Comparison of ENCODE assay signal across 1 cellular context in the genomic region with DNA sequence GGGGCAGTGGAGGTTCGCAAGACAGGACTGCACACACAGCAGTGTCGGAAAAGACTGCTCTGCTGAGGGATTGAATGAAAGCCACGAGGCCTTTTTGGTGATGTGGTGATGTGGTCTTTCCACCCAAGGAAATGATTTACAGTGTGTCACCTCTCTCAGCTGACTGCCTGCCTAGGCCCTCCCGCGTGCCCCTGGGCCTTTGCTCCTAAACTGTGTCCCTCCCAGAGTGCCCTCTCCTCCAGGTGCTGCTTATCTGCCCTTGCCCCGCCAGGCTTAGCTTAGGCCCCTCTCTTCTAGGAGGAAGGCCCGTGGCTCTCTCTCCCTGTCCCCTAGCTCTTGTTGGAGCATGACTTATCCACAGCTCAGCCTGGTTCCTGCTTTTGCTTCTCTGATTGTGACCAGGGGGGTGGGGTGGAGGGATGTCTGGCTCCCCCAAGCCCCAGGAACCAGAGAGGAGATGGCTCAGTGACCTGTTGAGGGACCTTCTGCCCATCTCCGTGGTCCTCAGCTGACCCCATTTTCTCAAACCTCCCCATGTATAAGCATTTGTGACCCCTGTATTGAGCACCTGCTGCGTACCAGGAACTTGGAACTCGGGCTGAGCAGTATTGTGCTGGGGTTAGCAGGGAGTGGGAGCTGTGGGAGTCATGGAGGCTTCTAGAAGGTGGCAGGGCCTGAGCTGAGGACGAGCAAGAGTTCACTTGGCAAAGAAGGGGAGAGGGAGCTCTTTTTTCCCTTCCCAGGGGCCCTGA.
TF ChIP-seq lines count a peak whose summit lies in the region.

No MANE protein-coding gene starts in this region.

TF ChIP-seq in HepG2, 621 proteins besides CTCF, POLR2A, EP300 and RAD21 (continued from another document):
- TF ChIP-seq ZNF550 (CRISPR knock-in tag; IDR thresholded peaks at IDR 0.05; ENCODE audit: borderline replicate concordance) (no peak), SP2 (CRISPR knock-in tag; IDR thresholded peaks at IDR 0.05) (no peak), NR2F2 (IDR thresholded peaks at IDR 0.05; ENCODE audit: borderline replicate concordance, low read depth) (no peak), PLRG1 (conservative IDR thresholded peaks at IDR 0.05) (no peak), NFIB (CRISPR knock-in tag; IDR thresholded peaks at IDR 0.05; ENCODE audit: borderline replicate concordance) (0 out of 2 replicates have a peak, but pooled peaks have one; percentile 26), ZNF296 (CRISPR knock-in tag; conservative IDR thresholded peaks at IDR 0.05) (no peak)
- TF ChIP-seq, protein P1, sequence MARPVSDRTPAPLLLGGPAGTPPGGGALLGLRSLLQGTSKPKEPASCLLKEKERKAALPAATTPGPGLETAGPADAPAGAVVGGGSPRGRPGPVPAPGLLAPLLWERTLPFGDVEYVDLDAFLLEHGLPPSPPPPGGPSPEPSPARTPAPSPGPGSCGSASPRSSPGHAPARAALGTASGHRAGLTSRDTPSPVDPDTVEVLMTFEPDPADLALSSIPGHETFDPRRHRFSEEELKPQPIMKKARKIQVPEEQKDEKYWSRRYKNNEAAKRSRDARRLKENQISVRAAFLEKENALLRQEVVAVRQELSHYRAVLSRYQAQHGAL (CRISPR knock-in tag; IDR thresholded peaks at IDR 0.05; ENCODE audit: not compliant biosample characterization): no peak
- TF ChIP-seq, protein P2, sequence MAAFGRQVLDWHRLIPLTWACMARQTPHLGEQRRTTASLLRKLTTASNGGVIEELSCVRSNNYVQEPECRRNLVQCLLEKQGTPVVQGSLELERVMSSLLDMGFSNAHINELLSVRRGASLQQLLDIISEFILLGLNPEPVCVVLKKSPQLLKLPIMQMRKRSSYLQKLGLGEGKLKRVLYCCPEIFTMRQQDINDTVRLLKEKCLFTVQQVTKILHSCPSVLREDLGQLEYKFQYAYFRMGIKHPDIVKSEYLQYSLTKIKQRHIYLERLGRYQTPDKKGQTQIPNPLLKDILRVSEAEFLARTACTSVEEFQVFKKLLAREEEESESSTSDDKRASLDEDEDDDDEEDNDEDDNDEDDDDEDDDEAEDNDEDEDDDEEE (CRISPR knock-in tag; IDR thresholded peaks at IDR 0.05): 0 out of 2 replicates have a peak, but pooled peaks have one; percentile 39
- TF ChIP-seq, protein P3, sequence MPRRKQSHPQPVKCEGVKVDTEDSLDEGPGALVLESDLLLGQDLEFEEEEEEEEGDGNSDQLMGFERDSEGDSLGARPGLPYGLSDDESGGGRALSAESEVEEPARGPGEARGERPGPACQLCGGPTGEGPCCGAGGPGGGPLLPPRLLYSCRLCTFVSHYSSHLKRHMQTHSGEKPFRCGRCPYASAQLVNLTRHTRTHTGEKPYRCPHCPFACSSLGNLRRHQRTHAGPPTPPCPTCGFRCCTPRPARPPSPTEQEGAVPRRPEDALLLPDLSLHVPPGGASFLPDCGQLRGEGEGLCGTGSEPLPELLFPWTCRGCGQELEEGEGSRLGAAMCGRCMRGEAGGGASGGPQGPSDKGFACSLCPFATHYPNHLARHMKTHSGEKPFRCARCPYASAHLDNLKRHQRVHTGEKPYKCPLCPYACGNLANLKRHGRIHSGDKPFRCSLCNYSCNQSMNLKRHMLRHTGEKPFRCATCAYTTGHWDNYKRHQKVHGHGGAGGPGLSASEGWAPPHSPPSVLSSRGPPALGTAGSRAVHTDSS (CRISPR knock-in tag; conservative IDR thresholded peaks at IDR 0.05): no peak
- TF ChIP-seq, protein P4, sequence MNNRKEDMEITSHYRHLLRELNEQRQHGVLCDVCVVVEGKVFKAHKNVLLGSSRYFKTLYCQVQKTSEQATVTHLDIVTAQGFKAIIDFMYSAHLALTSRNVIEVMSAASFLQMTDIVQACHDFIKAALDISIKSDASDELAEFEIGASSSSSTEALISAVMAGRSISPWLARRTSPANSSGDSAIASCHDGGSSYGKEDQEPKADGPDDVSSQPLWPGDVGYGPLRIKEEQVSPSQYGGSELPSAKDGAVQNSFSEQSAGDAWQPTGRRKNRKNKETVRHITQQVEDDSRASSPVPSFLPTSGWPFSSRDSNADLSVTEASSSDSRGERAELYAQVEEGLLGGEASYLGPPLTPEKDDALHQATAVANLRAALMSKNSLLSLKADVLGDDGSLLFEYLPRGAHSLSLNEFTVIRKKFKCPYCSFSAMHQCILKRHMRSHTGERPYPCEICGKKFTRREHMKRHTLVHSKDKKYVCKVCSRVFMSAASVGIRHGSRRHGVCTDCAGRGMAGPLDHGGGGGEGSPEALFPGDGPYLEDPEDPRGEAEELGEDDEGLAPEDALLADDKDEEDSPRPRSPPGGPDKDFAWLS (CRISPR knock-in tag; IDR thresholded peaks at IDR 0.05; ENCODE audit: borderline replicate concordance): no peak
